ENCODE assay signal across 9 cellular contexts in the genomic region with DNA sequence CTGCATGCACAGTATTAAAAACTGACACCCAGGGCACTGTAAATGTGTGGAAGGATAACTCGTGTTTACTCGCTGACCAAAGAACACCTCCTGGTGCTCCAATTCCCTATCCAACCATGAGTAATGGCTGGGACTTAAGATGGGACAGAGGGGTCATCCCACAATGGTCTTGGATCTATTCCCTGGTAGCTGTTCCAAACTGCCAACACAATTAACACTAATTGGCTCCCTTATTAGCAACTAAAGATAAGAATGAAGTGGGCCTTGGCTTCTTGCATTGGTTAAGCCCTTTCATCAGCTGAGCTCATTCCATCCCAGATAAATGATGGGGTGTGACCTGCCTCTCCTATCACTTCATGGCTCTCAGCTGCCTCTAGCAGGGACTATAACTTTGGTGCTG. TPM values are rescaled to one million over a fixed set of nuclear protein-coding genes. Genes with fewer than 3 reads are reported as not detected.
DNase-seq lines count a peak whose midpoint lies in the region; ATAC-seq and TF ChIP-seq lines count a peak whose summit lies in the region.
"Had no signal": no experiment of that assay in that cellular context is flagged by ENCODE, and none has a peak within 500 bp of the region (broad histone marks: within the 10 kb centered on the region; RNA-seq: fewer than 3 reads in every experiment).

No MANE protein-coding gene starts in this region.

- H3K4me3 ChIP-seq in dorsolateral prefrontal cortex, result peak overlapping the region in 3 of 59 donors; percentile 77 to 94 (median 89)
- H3K4me3 ChIP-seq in uterus, result no peak overlapping the region

- no peaks in the 10 kb centered on the region for H3K9me3 ChIP-seq in uterus

- CTCF ChIA-PET in activated naive CD4-positive, alpha-beta T cell treated with anti-CD3 and anti-CD28 coated beads, Interleukin-2, amount 10 ng/mL, durations not matched to agents 7 days and 5 days (lab: Charles Lee), result interaction anchor here (0.8 to 2.2 kb wide), 7 partner anchors 10 to 365 kb away, joined by 3 to 9 read pairs (median 3); no protein-coding TSS in a partner anchor

- H3K27ac ChIP-seq in dorsolateral prefrontal cortex, result peak overlapping the region in 58 of 59 donors; percentile 67 to 100 (median 98)
- H3K27ac ChIP-seq in uterus, result peak overlapping the region; percentile 97 to 99

- DNase-seq in activated naive CD4-positive, alpha-beta T cell treated with anti-CD3 and anti-CD28 coated beads, Interleukin-2, amount 50 U/mL, for 72 hours (ENCODE audit: low spot score in 2 of 2), result no peak
- DNase-seq in activated naive CD4-positive, alpha-beta T cell treated with anti-CD3 and anti-CD28 coated beads, Interleukin-2, amount 10 ng/mL, durations not matched to agents 7 days and 5 days, result no peak
- no peak for DNase-seq in dorsolateral prefrontal cortex
- no peak for DNase-seq in nephron progenitor cell
- DNase-seq in uterus, result no peak
- DNase-seq in NCI-H1436 (lab: John Stamatoyannopoulos, UW), result no peak
- no peak for DNase-seq in KG1 (lab: John Stamatoyannopoulos, UW)
- DNase-seq in T1000 (lab: John Stamatoyannopoulos, UW), result no peak

- ATAC-seq in activated naive CD4-positive, alpha-beta T cell treated with anti-CD3 and anti-CD28 coated beads, Interleukin-2, amount 50 U/mL, for 72 hours, result no peak
- ATAC-seq: HCT116 had no signal

- H3K27ac Mint-ChIP-seq in activated naive CD4-positive, alpha-beta T cell treated with anti-CD3 and anti-CD28 coated beads, Interleukin-2, amount 50 U/mL, for 72 hours, result peak overlapping the region; percentile 97 to 98
- H3K27ac Mint-ChIP-seq in activated naive CD4-positive, alpha-beta T cell treated with anti-CD3 and anti-CD28 coated beads, Interleukin-2, amount 10 ng/mL, durations not matched to agents 7 days and 5 days, result no peak overlapping the region
- H3K27ac Mint-ChIP-seq in nephron progenitor cell, result peak overlapping the region; percentile 99

- peaks cover 0 to 16% of the 10 kb centered on the region in 2 donors for H3K36me3 Mint-ChIP-seq in activated naive CD4-positive, alpha-beta T cell treated with anti-CD3 and anti-CD28 coated beads, Interleukin-2, amount 50 U/mL, for 72 hours
- H3K36me3 Mint-ChIP-seq in activated naive CD4-positive, alpha-beta T cell treated with anti-CD3 and anti-CD28 coated beads, Interleukin-2, amount 10 ng/mL, durations not matched to agents 7 days and 5 days, result peaks cover 2% of the 10 kb centered on the region
- H3K36me3 Mint-ChIP-seq in nephron progenitor cell (ENCODE audit: low read depth), result no peaks in the 10 kb centered on the region

- H3K27me3 ChIP-seq in dorsolateral prefrontal cortex (no peaks in the 10 kb centered on the region), uterus (no peaks in the 10 kb centered on the region)

- no peak for TF ChIP-seq POLR2A in uterus (IDR thresholded peaks at IDR 0.05)

- TF ChIP-seq CTCF in dorsolateral prefrontal cortex (IDR thresholded peaks at IDR 0.05 in 54 of 56, conservative IDR thresholded peaks at IDR 0.05 in 2 of 56; ENCODE audit: low read depth in 1 of 56, partially characterized antibody in 56 of 56) (no peak), nephron progenitor cell (IDR thresholded peaks at IDR 0.05) (no peak), uterus (IDR thresholded peaks at IDR 0.05) (no peak)

- peaks cover 38% of the 10 kb centered on the region for H3K4me1 Mint-ChIP-seq in activated naive CD4-positive, alpha-beta T cell treated with anti-CD3 and anti-CD28 coated beads, Interleukin-2, amount 10 ng/mL, durations not matched to agents 7 days and 5 days
- peaks cover 57% of the 10 kb centered on the region for H3K4me1 Mint-ChIP-seq in nephron progenitor cell

- no peaks in the 10 kb centered on the region for H3K36me3 ChIP-seq in uterus

- H3K4me3 Mint-ChIP-seq in activated naive CD4-positive, alpha-beta T cell treated with anti-CD3 and anti-CD28 coated beads, Interleukin-2, amount 10 ng/mL, durations not matched to agents 7 days and 5 days, result no peak overlapping the region
- H3K4me3 Mint-ChIP-seq in nephron progenitor cell, result peak overlapping the region; percentile 87

- intact Hi-C loops in dorsolateral prefrontal cortex (cut with DNase I) (loop anchor here (5.0 to 10.0 kb wide), 4 partner anchors 52 to 217 kb away; no protein-coding TSS in a partner anchor), uterus (cut with DNase I; ENCODE audit: low total_unique reads) (loop anchor here (10.0 kb wide), 1 partner anchor 315 kb away; the partner anchor contains the start of gene ZPR1)

- no peaks in the 10 kb centered on the region for H3K27me3 Mint-ChIP-seq in activated naive CD4-positive, alpha-beta T cell treated with anti-CD3 and anti-CD28 coated beads, Interleukin-2, amount 10 ng/mL, durations not matched to agents 7 days and 5 days
- peaks cover 3% of the 10 kb centered on the region for H3K27me3 Mint-ChIP-seq in nephron progenitor cell (ENCODE audit: low read depth, poor library complexity)

- H3K4me1 ChIP-seq in uterus, result no peaks in the 10 kb centered on the region

- no peaks in the 10 kb centered on the region for H3K9me3 Mint-ChIP-seq in activated naive CD4-positive, alpha-beta T cell treated with anti-CD3 and anti-CD28 coated beads, Interleukin-2, amount 50 U/mL, for 72 hours
- H3K9me3 Mint-ChIP-seq in activated naive CD4-positive, alpha-beta T cell treated with anti-CD3 and anti-CD28 coated beads, Interleukin-2, amount 10 ng/mL, durations not matched to agents 7 days and 5 days, result no peaks in the 10 kb centered on the region
- H3K9me3 Mint-ChIP-seq in nephron progenitor cell, result no peaks in the 10 kb centered on the region

RNA-seq across cellular contexts. Expression of gene SIK3, which starts 1.5 kb away (rescaled TPM):
- total RNA-seq in activated naive CD4-positive, alpha-beta T cell treated with anti-CD3 and anti-CD28 coated beads, Interleukin-2, amount 50 U/mL, for 72 hours, result 10 to 100 TPM; 14.6 to 39.5 TPM
- total RNA-seq in dorsolateral prefrontal cortex (100 to 1,000 TPM; 101 to 349 (median 174) TPM), uterus (10 to 100 TPM; 14.1 to 77.0 (median 40.7) TPM)

RNA-seq across cellular contexts. Expression of gene PAFAH1B2, which starts 44.4 kb away (rescaled TPM):
- total RNA-seq in activated naive CD4-positive, alpha-beta T cell treated with anti-CD3 and anti-CD28 coated beads, Interleukin-2, amount 50 U/mL, for 72 hours, result 10 to 100 TPM; 63.4 to 64.5 TPM
- total RNA-seq in dorsolateral prefrontal cortex (100 to 1,000 TPM in 100 of 120 experiments, 10 to 100 TPM in 20; 78.7 to 162 (median 121) TPM), uterus (100 to 1,000 TPM in 3 of 4 donors, 10 to 100 TPM in 1; 62.8 to 154 (median 128) TPM)
